In the genomic region with DNA sequence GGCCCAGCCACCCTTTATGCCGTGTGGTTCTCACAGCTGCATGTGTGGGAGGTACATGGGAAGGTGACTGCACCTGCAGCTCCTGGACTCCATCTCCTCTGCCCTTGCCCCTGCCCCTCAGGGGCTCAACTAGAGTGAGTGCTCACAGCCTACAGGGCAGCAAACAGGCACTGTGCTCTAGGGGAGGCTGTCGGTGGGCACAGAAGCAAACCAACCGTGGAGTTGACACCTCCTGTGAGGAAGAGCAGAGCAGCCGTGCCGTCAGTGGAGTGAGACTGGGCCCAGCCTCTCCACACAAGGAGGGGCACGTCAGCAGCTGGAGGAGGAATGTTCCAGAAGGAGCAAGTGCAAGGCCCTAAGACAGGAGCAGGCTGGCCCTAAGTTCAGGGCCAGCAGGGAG, we compare ENCODE assay signal across 17 cellular contexts. TPM values are rescaled to one million over a fixed set of nuclear protein-coding genes. Genes with fewer than 3 reads are reported as not detected.
"Had no signal": no experiment of that assay in that cellular context is flagged by ENCODE, and none has a peak within 500 bp of the region (broad histone marks: within the 10 kb centered on the region; RNA-seq: fewer than 3 reads in every experiment).

No MANE protein-coding gene starts in this region.

- DNase-seq: activated CD4-positive, alpha-beta T cell treated with anti-CD3 and anti-CD28 coated beads, Interleukin-2, amount 50 U/mL, for 48 hours; effector CD8-positive, alpha-beta T cell; heart right ventricle; left lung; mesenchymal stem cell; nephron progenitor cell; stimulated activated CD4-positive, alpha-beta T cell treated with anti-CD3 and anti-CD28 coated beads, Interleukin-15, amount 100 ng/mL, for 24 hours; stimulated activated CD4-positive, alpha-beta T cell treated with anti-CD3 and anti-CD28 coated beads, Interleukin-4, amount 100 ng/mL, for 24 hours had no signal

- H3K9me3 Mint-ChIP-seq: activated T-helper 17 cell treated with anti-CD3 and anti-CD28 coated beads, Interleukin-2, amount 50 U/mL, for 72 hours; nephron progenitor cell; T-helper 1 cell treated with Interleukin-12 subunit alpha and Interleukin-12 subunit beta and Interleukin-4 antibody, amounts not matched to agents 30 μg/mL and 1 μg/mL, for 36 hours had no signal

- H3K36me3 ChIP-seq: cardiac muscle cell, uterus had no signal

- H3K27me3 ChIP-seq: cardiac muscle cell, heart right ventricle, left lung, tibial artery, uterus had no signal

- H3K4me3 ChIP-seq: cardiac muscle cell, coronary artery, heart right ventricle, left lung, tibial artery, uterus had no signal

- H3K4me1 Mint-ChIP-seq: activated T-helper 17 cell treated with anti-CD3 and anti-CD28 coated beads, Interleukin-2, amount 50 U/mL, for 72 hours had no signal

- H3K9me3 ChIP-seq: heart right ventricle, left lung, tibial artery, uterus had no signal

- H3K27ac ChIP-seq: cardiac muscle cell, coronary artery, heart right ventricle, left lung, tibial artery, uterus had no signal

- H3K4me3 Mint-ChIP-seq: activated T-helper 17 cell treated with anti-CD3 and anti-CD28 coated beads, Interleukin-2, amount 50 U/mL, for 72 hours; nephron progenitor cell; T-helper 1 cell treated with Interleukin-12 subunit alpha and Interleukin-12 subunit beta and Interleukin-4 antibody, amounts not matched to agents 30 μg/mL and 1 μg/mL, for 36 hours had no signal

- H3K4me1 ChIP-seq: heart right ventricle, left lung, tibial artery, uterus had no signal

- H3K27me3 Mint-ChIP-seq: activated T-helper 17 cell treated with anti-CD3 and anti-CD28 coated beads, Interleukin-2, amount 50 U/mL, for 72 hours had no signal

- H3K27ac Mint-ChIP-seq: activated T-helper 17 cell treated with anti-CD3 and anti-CD28 coated beads, Interleukin-2, amount 50 U/mL, for 72 hours had no signal

- ATAC-seq: activated CD4-positive, CD25-positive, alpha-beta regulatory T cell treated with anti-CD3 and anti-CD28 coated beads, Interleukin-2, amount 50 U/mL, for 24 hours; activated T-helper 17 cell treated with anti-CD3 and anti-CD28 coated beads, Interleukin-2, amount 50 U/mL, for 72 hours; heart right ventricle; left lung; SK-N-SH treated with all-trans-retinoic acid at 6 μM for 48 hours had no signal

RNA-seq across cellular contexts. Expression of a gene that starts 32.7 kb away (rescaled TPM):
- total RNA-seq: osteocyte had no signal
